Comparison of ENCODE assay signal across 11 cellular contexts in the genomic region with DNA sequence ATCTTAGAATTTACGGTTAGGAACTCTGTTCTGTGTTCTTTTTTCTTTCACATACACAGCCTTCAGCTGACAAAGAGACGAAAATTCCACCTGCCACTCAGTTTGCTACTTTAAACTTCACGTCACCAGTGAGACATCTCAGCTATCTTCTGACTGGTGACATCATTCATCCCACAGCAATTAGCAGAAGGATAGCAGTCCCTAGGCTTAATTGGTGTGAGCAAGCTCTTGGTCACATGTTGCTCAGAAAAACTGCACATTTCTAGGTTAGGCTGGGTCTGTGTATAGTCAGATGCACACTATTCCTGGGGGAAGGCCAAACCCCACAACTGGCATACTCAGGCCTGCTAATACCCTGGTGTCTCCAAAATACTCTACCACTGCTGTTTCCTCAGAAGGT. TPM values are rescaled to one million over a fixed set of nuclear protein-coding genes. Genes with fewer than 3 reads are reported as not detected.
DNase-seq lines count a peak whose midpoint lies in the region; ATAC-seq, FAIRE-seq and TF ChIP-seq lines count a peak whose summit lies in the region.
"Had no signal": no experiment of that assay in that cellular context is flagged by ENCODE, and none has a peak within 500 bp of the region (broad histone marks: within the 10 kb centered on the region; RNA-seq: fewer than 3 reads in every experiment).

No MANE protein-coding gene starts in this region.

- 32 to 48% (median 41%) methylated on average over 3 of the region's 3 CpGs for WGBS in heart left ventricle, 4 donors
- 27% methylated on average over 3 of the region's 3 CpGs for WGBS in SK-N-SH (ENCODE audit: low lambda C conversion rate)
- 64 to 74% methylated on average over 3 of the region's 3 CpGs for WGBS in upper lobe of left lung, 2 donors
- 48 to 52% methylated on average over 3 of the region's 3 CpGs for WGBS in aorta, 2 donors

- no peak overlapping the region for H3K4me2 ChIP-seq in SK-N-SH

- no peaks in the 10 kb centered on the region for H3K9me2 ChIP-seq in SK-N-SH

- FAIRE-seq in kidney (lab: Jason Lieb, UNC), result no peak

- CTCF ChIA-PET in SK-N-SH (lab: Yijun Ruan, JAX), result no interaction called here

- intact Hi-C loops in heart left ventricle (cut with DNase I), result no loop called here
- intact Hi-C loops in Right ventricle myocardium superior (cut with DNase I), result no loop called here
- intact Hi-C loops in aorta (cut with DNase I), result no loop called here
- intact Hi-C loops in kidney (cut with DNase I), result no loop called here

- H3K27ac ChIP-seq in heart left ventricle (peak overlapping the region in 7 of 12 donors; percentile 15 to 83 (median 61)), SK-N-SH (ENCODE audit: low read depth in 2 of 2, low read length in 1 of 2) (no peak overlapping the region), upper lobe of left lung (peak overlapping the region in 3 of 4 donors; percentile 4 to 54 (median 43)), aorta (ENCODE audit: low read depth in 1 of 2, low read length in 2 of 2) (no peak overlapping the region), kidney (ENCODE audit: low read depth in 2 of 2, low read length in 2 of 2) (no peak overlapping the region)

- H3K79me2 ChIP-seq in SK-N-SH (ENCODE audit: insufficient read depth), result no peaks in the 10 kb centered on the region

- ATAC-seq in heart left ventricle (peak; percentile 26 to 91 (median 80)), Right ventricle myocardium superior (ENCODE audit: poor library complexity) (no peak), upper lobe of left lung (ENCODE audit: low FRiP score in 2 of 2) (peak in 1 of 2 donors; percentile 50), aorta (ENCODE audit: low FRiP score) (no peak)
- ATAC-seq: left colon had no signal

- H3K36me3 ChIP-seq in heart left ventricle (no peaks in the 10 kb centered on the region), SK-N-SH (replicated peaks in 1 of 2; ENCODE audit: control insufficient read depth in 1 of 2, insufficient read depth in 2 of 2, low read length in 1 of 2) (no peaks in the 10 kb centered on the region), upper lobe of left lung (no peaks in the 10 kb centered on the region), aorta (ENCODE audit: control insufficient read depth in 1 of 2, insufficient read depth in 2 of 2, low read length in 1 of 2) (no peaks in the 10 kb centered on the region), kidney (ENCODE audit: control insufficient read depth in 1 of 2, insufficient read depth in 2 of 2, low read length in 2 of 2) (no peaks in the 10 kb centered on the region)

- POLR2A ChIA-PET in SK-N-SH (lab: Yijun Ruan, JAX), result no interaction called here

- H3K9me3 ChIP-seq in heart left ventricle, result no peaks in the 10 kb centered on the region
- H3K9me3 ChIP-seq in SK-N-SH, result no peaks in the 10 kb centered on the region
- H3K9me3 ChIP-seq in upper lobe of left lung, result no peaks in the 10 kb centered on the region
- no peaks in the 10 kb centered on the region for H3K9me3 ChIP-seq in aorta (ENCODE audit: control insufficient read depth, low read length)
- no peaks in the 10 kb centered on the region for H3K9me3 ChIP-seq in kidney (ENCODE audit: control insufficient read depth in 1 of 2, low read length in 2 of 2)

- H3F3A ChIP-seq in SK-N-SH (replicated peaks; ENCODE audit: insufficient read depth), result no peaks in the 10 kb centered on the region

- H3K27me3 ChIP-seq in heart left ventricle, result no peaks in the 10 kb centered on the region
- H3K27me3 ChIP-seq in SK-N-SH (ENCODE audit: insufficient read depth), result peaks cover 16% of the 10 kb centered on the region; the same call in 1 of the 2 replicates
- H3K27me3 ChIP-seq in upper lobe of left lung, result no peaks in the 10 kb centered on the region
- H3K27me3 ChIP-seq in aorta (ENCODE audit: control insufficient read depth in 1 of 2, insufficient read depth in 2 of 2, low read length in 1 of 2), result no peaks in the 10 kb centered on the region

- TF ChIP-seq EP300 in SK-N-SH (IDR thresholded peaks at IDR 0.05; ENCODE audit: borderline replicate concordance in 1 of 2, low read depth in 1 of 2, low read length in 1 of 2), result no peak
- TF ChIP-seq EP300 in upper lobe of left lung (IDR thresholded peaks at IDR 0.05), result no peak

- H3K9ac ChIP-seq in SK-N-SH, result no peak overlapping the region
- no peak overlapping the region for H3K9ac ChIP-seq in kidney (ENCODE audit: low read length in 2 of 2)

- no peak overlapping the region for H2AFZ ChIP-seq in SK-N-SH (ENCODE audit: low read depth)

- no peaks in the 10 kb centered on the region for H4K20me1 ChIP-seq in SK-N-SH (ENCODE audit: insufficient read depth)

- peak in 2 of 5 donors; percentile 11 to 19 for DNase-seq in heart left ventricle
- no peak for DNase-seq in Right ventricle myocardium superior
- no peak for DNase-seq in SK-N-SH
- peak; percentile 78 for DNase-seq in glomerular visceral epithelial cell (ENCODE audit: extremely low spot score)
- no peak for DNase-seq in upper lobe of left lung
- no peak for DNase-seq in NCI-H2107 (lab: John Stamatoyannopoulos, UW)
- no peak for DNase-seq in aorta
- no peak for DNase-seq in kidney
- DNase-seq: activated effector memory CD4-positive, alpha-beta T cell treated with Interleukin-2 at 50 U/mL for 16 hours; left colon; MM.1S had no signal

- TF ChIP-seq RAD21 in SK-N-SH (IDR thresholded peaks at IDR 0.05; ENCODE audit: low read length), result no peak

- H3K4me1 ChIP-seq in heart left ventricle (peaks cover 0 to 17% (median 0%) of the 10 kb centered on the region in 12 donors), SK-N-SH (ENCODE audit: control insufficient read depth in 1 of 2, insufficient read depth in 2 of 2, low read depth in 1 of 2, low read length in 1 of 2) (no peaks in the 10 kb centered on the region), upper lobe of left lung (peaks cover 0 to 4% (median 0%) of the 10 kb centered on the region in 4 donors), aorta (ENCODE audit: control insufficient read depth in 1 of 2, insufficient read depth in 2 of 2, low read length in 2 of 2) (no peaks in the 10 kb centered on the region), kidney (ENCODE audit: control insufficient read depth in 1 of 2, insufficient read depth in 1 of 2, low read depth in 1 of 2, low read length in 2 of 2) (peaks cover under 1 to 5% of the 10 kb centered on the region in 2 donors)

- H3K4me3 ChIP-seq in heart left ventricle, result no peak overlapping the region
- H3K4me3 ChIP-seq in SK-N-SH (ENCODE audit: low read depth in 2 of 2, low read length in 1 of 2), result no peak overlapping the region
- H3K4me3 ChIP-seq in upper lobe of left lung, result no peak overlapping the region
- no peak overlapping the region for H3K4me3 ChIP-seq in aorta (ENCODE audit: low read length in 2 of 2)
- no peak overlapping the region for H3K4me3 ChIP-seq in kidney (ENCODE audit: low read length in 2 of 2)

- TF ChIP-seq CTCF in heart left ventricle (IDR thresholded peaks at IDR 0.05) (no peak), SK-N-SH (IDR thresholded peaks at IDR 0.05) (no peak), upper lobe of left lung (IDR thresholded peaks at IDR 0.05) (no peak), kidney (IDR thresholded peaks at IDR 0.05; ENCODE audit: borderline replicate concordance, extremely low read depth, insufficient read depth) (no peak)

- TF ChIP-seq POLR2A in heart left ventricle (IDR thresholded peaks at IDR 0.05) (no peak), upper lobe of left lung (IDR thresholded peaks at IDR 0.05) (peak in 1 of 4 donors; percentile 12)

TF ChIP-seq in SK-N-SH, 30 proteins besides CTCF, POLR2A, EP300 and RAD21 (continues in another document):
- TF ChIP-seq MEF2A (IDR thresholded peaks at IDR 0.05; ENCODE audit: borderline replicate concordance, low read depth) (no peak), YY1 (IDR thresholded peaks at IDR 0.05; ENCODE audit: low read depth) (no peak)

RNA-seq across cellular contexts. Expression of gene SLC7A7, which starts 23.9 kb away (rescaled TPM):
- total RNA-seq in heart left ventricle (10 to 100 TPM in 2 of 9 donors, 1 to 10 TPM in 7; 1.8 to 28.0 (median 3.8) TPM), Right ventricle myocardium superior (4.6 TPM), upper lobe of left lung (100 to 1,000 TPM in 2 of 6 donors, 10 to 100 TPM in 4; 55.0 to 120 (median 99.1) TPM), aorta (10 to 100 TPM; 16.7 TPM), kidney (26.6 TPM)
- polyA plus RNA-seq in heart left ventricle (1 to 10 TPM; 1.3 to 4.0 TPM), SK-N-SH (2012; rRNA removed) (0.19 and 0.30 TPM in 2 replicates), aorta (10 to 100 TPM; 15.4 to 44.2 TPM), kidney (ENCODE audit: insufficient read depth, low read depth, low replicate concordance) (235 TPM)
- 0.08 and 0.30 TPM in 2 replicates for polyA plus RNA-seq in SK-N-SH (2012; cell fraction: cytosol; rRNA removed)
- 0.48 and 1.1 TPM in 2 replicates for polyA plus RNA-seq in SK-N-SH (2012; cell fraction: nucleus; rRNA removed)

RNA-seq across cellular contexts. Expression of gene OXA1L, which starts 24.8 kb away (rescaled TPM):
- total RNA-seq in heart left ventricle, result 100 to 1,000 TPM in 7 of 9 donors, 10 to 100 TPM in 2; 91.5 to 205 (median 143) TPM
- 100 to 1,000 TPM; 139 to 162 TPM for polyA plus RNA-seq in heart left ventricle
- 164 TPM for total RNA-seq in Right ventricle myocardium superior
- 119 and 133 TPM in 2 replicates for polyA plus RNA-seq in SK-N-SH (2012; rRNA removed)
- polyA plus RNA-seq in SK-N-SH (2012; cell fraction: cytosol; rRNA removed), result 82.3 and 93.3 TPM in 2 replicates
- polyA plus RNA-seq in SK-N-SH (2012; cell fraction: nucleus; rRNA removed), result 155 and 283 TPM in 2 replicates
- total RNA-seq in upper lobe of left lung, result 100 to 1,000 TPM in 1 of 6 donors, 10 to 100 TPM in 5; 54.9 to 137 (median 79.2) TPM
- 10 to 100 TPM; 60.0 to 74.8 TPM for total RNA-seq in aorta
- polyA plus RNA-seq in aorta, result 100 to 1,000 TPM in 1 of 2 donors, 10 to 100 TPM in 1; 69.4 to 123 TPM
- 80.8 TPM for total RNA-seq in kidney
- 101 TPM for polyA plus RNA-seq in kidney (ENCODE audit: insufficient read depth, low read depth, low replicate concordance)

RNA-seq across cellular contexts. Expression of gene MRPL52, which starts 38.4 kb away (rescaled TPM):
- total RNA-seq in heart left ventricle, result 100 to 1,000 TPM in 5 of 9 donors, 10 to 100 TPM in 4; 80.4 to 185 (median 107) TPM
- polyA plus RNA-seq in heart left ventricle, result 100 to 1,000 TPM in 1 of 2 donors, 10 to 100 TPM in 1; 83.4 to 177 TPM
- total RNA-seq in Right ventricle myocardium superior, result 110 TPM
- polyA plus RNA-seq in SK-N-SH (2012; rRNA removed), result 80.8 and 116 TPM in 2 replicates
- 80.2 and 80.7 TPM in 2 replicates for polyA plus RNA-seq in SK-N-SH (2012; cell fraction: cytosol; rRNA removed)
- 58.5 and 71.9 TPM in 2 replicates for polyA plus RNA-seq in SK-N-SH (2012; cell fraction: nucleus; rRNA removed)
- total RNA-seq in upper lobe of left lung, result 10 to 100 TPM in 5 of 6 donors, 1 to 10 TPM in 1; 9.4 to 88.2 (median 34.1) TPM
- 10 to 100 TPM; 37.2 to 49.1 TPM for total RNA-seq in aorta
- 10 to 100 TPM; 47.3 to 56.0 TPM for polyA plus RNA-seq in aorta
- total RNA-seq in kidney, result 74.3 TPM
- 255 TPM for polyA plus RNA-seq in kidney (ENCODE audit: insufficient read depth, low read depth, low replicate concordance)

RNA-seq across cellular contexts. Expression of gene MMP14, which starts 45.1 kb away (rescaled TPM):
- 10 to 100 TPM; 14.0 to 90.6 (median 24.8) TPM for total RNA-seq in heart left ventricle
- polyA plus RNA-seq in heart left ventricle, result 10 to 100 TPM; 18.9 to 25.7 TPM
- total RNA-seq in Right ventricle myocardium superior, result 22.5 TPM
- polyA plus RNA-seq in SK-N-SH (2012; rRNA removed), result 139 and 142 TPM in 2 replicates
- polyA plus RNA-seq in SK-N-SH (2012; cell fraction: cytosol; rRNA removed), result 63.7 and 87.9 TPM in 2 replicates
- polyA plus RNA-seq in SK-N-SH (2012; cell fraction: nucleus; rRNA removed), result 217 and 306 TPM in 2 replicates
- 100 to 1,000 TPM in 3 of 6 donors, 10 to 100 TPM in 3; 53.4 to 157 (median 104) TPM for total RNA-seq in upper lobe of left lung
- 100 to 1,000 TPM; 206 to 250 TPM for total RNA-seq in aorta
- polyA plus RNA-seq in aorta, result 10 to 100 TPM; 29.8 to 99.2 TPM
- total RNA-seq in kidney, result 108 TPM
- 30.1 TPM for polyA plus RNA-seq in kidney (ENCODE audit: insufficient read depth, low read depth, low replicate concordance)

Comparison
In these comparisons a context has a peak if more than half of its experiments do, and no peak if none do; other contexts are left out.
1. ATAC-seq: peak in heart left ventricle (4 of 4); none in Right ventricle myocardium superior (single experiment) and aorta (single experiment).
2. H3K27ac ChIP-seq: peak in heart left ventricle (7 of 12) and upper lobe of left lung (3 of 4); none in SK-N-SH (0 of 2), aorta (0 of 2) and kidney (0 of 2).